21 cellular contexts compared by ENCODE assay signal in the genomic region with DNA sequence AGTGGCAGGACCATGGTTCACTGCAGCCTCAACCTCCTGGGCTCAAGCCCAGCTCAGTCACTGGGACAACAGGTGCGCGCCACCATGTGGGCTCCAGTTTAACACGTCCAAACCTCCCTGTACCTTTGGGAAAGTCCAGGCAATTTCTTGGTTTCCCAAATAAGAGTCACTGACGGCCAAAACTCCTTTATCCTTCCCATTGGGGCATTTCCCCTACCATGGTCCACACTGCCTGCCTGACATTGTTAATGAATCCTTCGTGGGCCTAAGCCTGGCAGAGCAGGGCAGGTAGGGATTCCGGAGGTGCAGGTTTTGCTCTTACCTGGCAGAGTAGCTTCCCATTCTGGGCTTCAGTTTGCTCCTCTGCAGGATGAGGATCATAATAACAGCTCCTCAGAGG.
DNase-seq lines count a peak whose midpoint lies in the region; ATAC-seq and TF ChIP-seq lines count a peak whose summit lies in the region.
"Had no signal": no experiment of that assay in that cellular context is flagged by ENCODE, and none has a peak within 500 bp of the region (broad histone marks: within the 10 kb centered on the region; RNA-seq: fewer than 3 reads in every experiment).

No MANE protein-coding gene starts in this region.

- CTCF ChIA-PET in activated CD4-positive, alpha-beta T cell treated with anti-CD3 and anti-CD28 coated beads for 36 hours (lab: Charles Lee), result interaction anchor here (0.7 to 5.8 kb wide), 38 partner anchors 10 to 374 kb away, joined by 3 to 164 read pairs (median 6); a partner anchor contains a TSS
- CTCF ChIA-PET in CD8-positive, alpha-beta T cell (lab: Charles Lee), result interaction anchor here (1.0 to 14.9 kb wide), 32 partner anchors 15 to 266 kb away, joined by 3 to 402 read pairs (median 12); a partner anchor contains a TSS

- H3K27ac ChIP-seq in CD8-positive, alpha-beta T cell (ENCODE audit: low read depth, low read length), result peak overlapping the region; percentile 50
- H3K27ac ChIP-seq in lower lobe of right lung, result no peak overlapping the region
- H3K27ac ChIP-seq: cardiac muscle cell had no signal

- peak overlapping the region; percentile 31 for H3K4me3 Mint-ChIP-seq in activated CD4-positive, alpha-beta T cell treated with anti-CD3 and anti-CD28 coated beads for 36 hours
- H3K4me3 Mint-ChIP-seq in CD8-positive, alpha-beta T cell, result no peak overlapping the region
- no peak overlapping the region for H3K4me3 Mint-ChIP-seq in activated T-helper 1 cell treated with anti-CD3 and anti-CD28 coated beads, Interleukin-12 subunit alpha, Interleukin-12 subunit beta, Interleukin-2, Interleukin-4 antibody, amounts not matched to agents 30 ng/mL and 10 ng/mL and 1 ng/mL, durations not matched to agents 14 hours and 24 hours and 36 hours
- H3K4me3 Mint-ChIP-seq in memory B cell (no peak overlapping the region), glutamatergic neuron (ENCODE audit: unreplicated experiment) (no peak overlapping the region)

- no peak for ATAC-seq in activated CD4-positive, alpha-beta T cell treated with anti-CD3 and anti-CD28 coated beads for 36 hours
- no peak for ATAC-seq in CD8-positive, alpha-beta T cell
- ATAC-seq in memory B cell (ENCODE audit: low read depth) (no peak), lower lobe of right lung (no peak), HG03432 (IDR thresholded peaks at IDR 0.05; ENCODE audit: unreplicated experiment) (no peak)
- ATAC-seq: SK-N-SH treated with all-trans-retinoic acid at 6 μM for 48 hours, upper lobe of right lung had no signal

- DNase-seq in activated CD4-positive, alpha-beta T cell treated with anti-CD3 and anti-CD28 coated beads for 36 hours, result no peak
- no peak for DNase-seq in activated CD4-positive, alpha-beta T cell treated with anti-CD3 and anti-CD28 coated beads, Interleukin-2, amount 50 U/mL, for 48 hours
- no peak for DNase-seq in CD8-positive, alpha-beta T cell
- no peak for DNase-seq in activated T-helper 1 cell treated with anti-CD3 and anti-CD28 coated beads, Interleukin-12 subunit alpha, Interleukin-12 subunit beta, Interleukin-2, Interleukin-4 antibody, amounts not matched to agents 30 ng/mL and 10 ng/mL and 1 ng/mL, durations not matched to agents 14 hours and 24 hours and 36 hours (ENCODE audit: low spot score)
- DNase-seq in memory B cell (ENCODE audit: low spot score in 2 of 2), result no peak
- no peak for DNase-seq in glutamatergic neuron
- no peak for DNase-seq in lower lobe of right lung
- DNase-seq: 8988T, AML-193, amygdala, Calu3, foreskin melanocyte, hippocampal formation, IMR-90, NCI-H1436, NCI-H524 treated with DMSO at 0.1 percent for 48 hours, RPMI8226, upper lobe of right lung had no signal

- POLR2A ChIA-PET in activated CD4-positive, alpha-beta T cell treated with anti-CD3 and anti-CD28 coated beads for 36 hours (lab: Charles Lee), result interaction anchor here (0.6 to 2.3 kb wide), 25 partner anchors 13 to 234 kb away, joined by 3 to 23 read pairs (median 6); a partner anchor contains a TSS
- POLR2A ChIA-PET in CD8-positive, alpha-beta T cell (lab: Charles Lee), result interaction anchor here (0.8 to 3.3 kb wide), 11 partner anchors 9 to 177 kb away, joined by 3 to 12 read pairs (median 6); a partner anchor contains a TSS

- H3K27me3 Mint-ChIP-seq in activated CD4-positive, alpha-beta T cell treated with anti-CD3 and anti-CD28 coated beads for 36 hours, result peaks cover 2% of the 10 kb centered on the region
- H3K27me3 Mint-ChIP-seq in CD8-positive, alpha-beta T cell (ENCODE audit: low read depth), result no peaks in the 10 kb centered on the region
- peaks cover 22% of the 10 kb centered on the region for H3K27me3 Mint-ChIP-seq in activated T-helper 1 cell treated with anti-CD3 and anti-CD28 coated beads, Interleukin-12 subunit alpha, Interleukin-12 subunit beta, Interleukin-2, Interleukin-4 antibody, amounts not matched to agents 30 ng/mL and 10 ng/mL and 1 ng/mL, durations not matched to agents 14 hours and 24 hours and 36 hours (ENCODE audit: insufficient read depth)
- H3K27me3 Mint-ChIP-seq in memory B cell, result no peaks in the 10 kb centered on the region
- H3K27me3 Mint-ChIP-seq in glutamatergic neuron (ENCODE audit: unreplicated experiment), result no peaks in the 10 kb centered on the region

- no peak overlapping the region for H3K4me3 ChIP-seq in CD8-positive, alpha-beta T cell (ENCODE audit: low read depth, low read length)
- no peak overlapping the region for H3K4me3 ChIP-seq in lower lobe of right lung
- H3K4me3 ChIP-seq: cardiac muscle cell, upper lobe of right lung had no signal

- TF ChIP-seq CTCF in CD8-positive, alpha-beta T cell (IDR thresholded peaks at IDR 0.05), result no peak
- no peak for TF ChIP-seq CTCF in glutamatergic neuron (IDR thresholded peaks at IDR 0.05; ENCODE audit: partially characterized antibody, unreplicated experiment)
- no peak for TF ChIP-seq CTCF in lower lobe of right lung (IDR thresholded peaks at IDR 0.05)

- H3K9me3 ChIP-seq in CD8-positive, alpha-beta T cell (ENCODE audit: low read length), result no peaks in the 10 kb centered on the region
- H3K9me3 ChIP-seq in lower lobe of right lung, result no peaks in the 10 kb centered on the region
- H3K9me3 ChIP-seq: upper lobe of right lung had no signal

- H3K27ac Mint-ChIP-seq in activated CD4-positive, alpha-beta T cell treated with anti-CD3 and anti-CD28 coated beads for 36 hours, result peak overlapping the region; percentile 97
- H3K27ac Mint-ChIP-seq in CD8-positive, alpha-beta T cell, result peak overlapping the region; percentile 86
- peak overlapping the region; percentile 59 for H3K27ac Mint-ChIP-seq in activated T-helper 1 cell treated with anti-CD3 and anti-CD28 coated beads, Interleukin-12 subunit alpha, Interleukin-12 subunit beta, Interleukin-2, Interleukin-4 antibody, amounts not matched to agents 30 ng/mL and 10 ng/mL and 1 ng/mL, durations not matched to agents 14 hours and 24 hours and 36 hours
- H3K27ac Mint-ChIP-seq in memory B cell (peak overlapping the region; percentile 99), glutamatergic neuron (ENCODE audit: unreplicated experiment) (no peak overlapping the region)

- H3K36me3 ChIP-seq in CD8-positive, alpha-beta T cell (ENCODE audit: insufficient read depth, low read length), result no peaks in the 10 kb centered on the region
- no peaks in the 10 kb centered on the region for H3K36me3 ChIP-seq in lower lobe of right lung
- H3K36me3 ChIP-seq: cardiac muscle cell, upper lobe of right lung had no signal

- H3K36me3 Mint-ChIP-seq in activated CD4-positive, alpha-beta T cell treated with anti-CD3 and anti-CD28 coated beads for 36 hours (ENCODE audit: low read depth), result peaks cover 3% of the 10 kb centered on the region
- H3K36me3 Mint-ChIP-seq in CD8-positive, alpha-beta T cell, result no peaks in the 10 kb centered on the region
- H3K36me3 Mint-ChIP-seq in activated T-helper 1 cell treated with anti-CD3 and anti-CD28 coated beads, Interleukin-12 subunit alpha, Interleukin-12 subunit beta, Interleukin-2, Interleukin-4 antibody, amounts not matched to agents 30 ng/mL and 10 ng/mL and 1 ng/mL, durations not matched to agents 14 hours and 24 hours and 36 hours (ENCODE audit: low read depth), result no peaks in the 10 kb centered on the region
- peaks cover 3% of the 10 kb centered on the region for H3K36me3 Mint-ChIP-seq in memory B cell
- peaks cover 5% of the 10 kb centered on the region for H3K36me3 Mint-ChIP-seq in glutamatergic neuron (ENCODE audit: unreplicated experiment)

- H3K4me1 Mint-ChIP-seq in activated CD4-positive, alpha-beta T cell treated with anti-CD3 and anti-CD28 coated beads for 36 hours, result peaks cover 70% of the 10 kb centered on the region
- H3K4me1 Mint-ChIP-seq in CD8-positive, alpha-beta T cell (ENCODE audit: low read depth), result peaks cover 60% of the 10 kb centered on the region
- peaks cover 69% of the 10 kb centered on the region for H3K4me1 Mint-ChIP-seq in activated T-helper 1 cell treated with anti-CD3 and anti-CD28 coated beads, Interleukin-12 subunit alpha, Interleukin-12 subunit beta, Interleukin-2, Interleukin-4 antibody, amounts not matched to agents 30 ng/mL and 10 ng/mL and 1 ng/mL, durations not matched to agents 14 hours and 24 hours and 36 hours (ENCODE audit: low read depth)
- H3K4me1 Mint-ChIP-seq in memory B cell (peaks cover 51% of the 10 kb centered on the region), glutamatergic neuron (ENCODE audit: low read depth, unreplicated experiment) (no peaks in the 10 kb centered on the region)

- H3K9me3 Mint-ChIP-seq in activated CD4-positive, alpha-beta T cell treated with anti-CD3 and anti-CD28 coated beads for 36 hours (ENCODE audit: low read depth), result no peaks in the 10 kb centered on the region
- H3K9me3 Mint-ChIP-seq in CD8-positive, alpha-beta T cell, result no peaks in the 10 kb centered on the region
- no peaks in the 10 kb centered on the region for H3K9me3 Mint-ChIP-seq in activated T-helper 1 cell treated with anti-CD3 and anti-CD28 coated beads, Interleukin-12 subunit alpha, Interleukin-12 subunit beta, Interleukin-2, Interleukin-4 antibody, amounts not matched to agents 30 ng/mL and 10 ng/mL and 1 ng/mL, durations not matched to agents 14 hours and 24 hours and 36 hours
- H3K9me3 Mint-ChIP-seq in memory B cell, result peaks cover 3% of the 10 kb centered on the region
- H3K9me3 Mint-ChIP-seq in glutamatergic neuron (ENCODE audit: unreplicated experiment), result peaks cover 3% of the 10 kb centered on the region

- H3K27me3 ChIP-seq in CD8-positive, alpha-beta T cell (ENCODE audit: insufficient read depth, low read length), result no peaks in the 10 kb centered on the region
- H3K27me3 ChIP-seq in lower lobe of right lung (ENCODE audit: low read depth), result no peaks in the 10 kb centered on the region
- H3K27me3 ChIP-seq: cardiac muscle cell had no signal

- intact Hi-C loops in activated CD4-positive, alpha-beta T cell treated with anti-CD3 and anti-CD28 coated beads for 36 hours (cut with DNase I, micrococcal nuclease), result loop anchor here (2.0 to 10.0 kb wide), 4 partner anchors 112 to 410 kb away; no protein-coding TSS in a partner anchor
- intact Hi-C loops in CD8-positive, alpha-beta T cell (cut with DNase I, micrococcal nuclease), result loop anchor here (2.0 to 10.0 kb wide), 4 partner anchors 233 to 1240 kb away; a partner anchor contains a TSS
- intact Hi-C loops in activated T-helper 1 cell treated with anti-CD3 and anti-CD28 coated beads, Interleukin-12 subunit alpha, Interleukin-12 subunit beta, Interleukin-2, Interleukin-4 antibody, amounts not matched to agents 30 ng/mL and 10 ng/mL and 1 ng/mL, durations not matched to agents 14 hours and 24 hours and 36 hours (cut with micrococcal nuclease), result loop anchor here (5.0 to 10.0 kb wide), 2 partner anchors 422 to 860 kb away; a partner anchor contains a TSS
- intact Hi-C loops in lower lobe of right lung (cut with DNase I), result no loop called here

- H3K4me1 ChIP-seq in CD8-positive, alpha-beta T cell (ENCODE audit: insufficient read depth, low read length), result peaks cover 58% of the 10 kb centered on the region
- H3K4me1 ChIP-seq in lower lobe of right lung, result peaks cover 33% of the 10 kb centered on the region
